Comparison of ENCODE assay signal across 18 cellular contexts in genomic region chr2:85958731-85959130, GRCh38.
DNase-seq lines count a peak whose midpoint lies in the region; ATAC-seq and TF ChIP-seq lines count a peak whose summit lies in the region.
"Had no signal": no experiment of that assay in that cellular context is flagged by ENCODE, and none has a peak within 500 bp of the region (broad histone marks: within the 10 kb centered on the region; RNA-seq: fewer than 3 reads in every experiment).

No MANE protein-coding gene starts in this region.

- H3K9me3 Mint-ChIP-seq in nephron, result no peaks in the 10 kb centered on the region
- H3K9me3 Mint-ChIP-seq: CD4-positive, alpha-beta T cell had no signal

- no peak for TF ChIP-seq CTCF in left ventricle myocardium inferior (IDR thresholded peaks at IDR 0.05; ENCODE audit: borderline replicate concordance)
- TF ChIP-seq CTCF in nephron (IDR thresholded peaks at IDR 0.05; ENCODE audit: unreplicated experiment in 3 of 3), result no peak

- no peak overlapping the region for H3K4me3 ChIP-seq in left ventricle myocardium inferior
- H3K4me3 ChIP-seq: GM12878, GM23248 had no signal

- H3K9me3 ChIP-seq in left ventricle myocardium inferior (replicated peaks), result no peaks in the 10 kb centered on the region

- no peak overlapping the region for H3K4me3 Mint-ChIP-seq in nephron
- H3K4me3 Mint-ChIP-seq: B cell; CD4-positive, alpha-beta T cell; H9 had no signal

- DNase-seq in left ventricle myocardium inferior (no peak), left cardiac atrium (no peak), ecto neural progenitor cell (ENCODE audit: low spot score) (peak; percentile 31), Ammon's horn (ENCODE audit: low spot score) (no peak), HCEC 1CT (no peak), DMS 273 treated with DMSO at 0.1 percent for 48 hours (lab: John Stamatoyannopoulos, UW) (no peak)
- DNase-seq: 8988T; ACHN; C1 segment of cervical spinal cord; Calu3; CD4-positive, alpha-beta T cell; DMS79; GM23248; H9 had no signal

- H3K36me3 ChIP-seq in left ventricle myocardium inferior, result no peaks in the 10 kb centered on the region

- H3K4me1 Mint-ChIP-seq in nephron, result peaks cover 46% of the 10 kb centered on the region

- H3K27me3 Mint-ChIP-seq in nephron (ENCODE audit: low read depth), result no peaks in the 10 kb centered on the region
- H3K27me3 Mint-ChIP-seq: B cell; CD4-positive, alpha-beta T cell had no signal

- no peaks in the 10 kb centered on the region for H3K36me3 Mint-ChIP-seq in nephron (ENCODE audit: low read depth)

- peak overlapping the region; percentile 39 for H3K27ac ChIP-seq in left ventricle myocardium inferior (replicated peaks)
- H3K27ac ChIP-seq: GM23248 had no signal

- intact Hi-C loops in left ventricle myocardium inferior (cut with micrococcal nuclease) (no loop called here), left cardiac atrium (cut with DNase I) (no loop called here)

- H3K27me3 ChIP-seq in left ventricle myocardium inferior (ENCODE audit: low read depth), result peaks cover 25% of the 10 kb centered on the region

- ATAC-seq in left cardiac atrium, result no peak
- ATAC-seq: GM12878, HepG2 had no signal

- H3K27ac Mint-ChIP-seq in nephron, result peak overlapping the region in 2 of 3 experiments; percentile 16 to 32
- H3K27ac Mint-ChIP-seq: B cell; CD4-positive, alpha-beta T cell; H9 had no signal

- peaks cover 9% of the 10 kb centered on the region for H3K4me1 ChIP-seq in left ventricle myocardium inferior
